In the genomic region with DNA sequence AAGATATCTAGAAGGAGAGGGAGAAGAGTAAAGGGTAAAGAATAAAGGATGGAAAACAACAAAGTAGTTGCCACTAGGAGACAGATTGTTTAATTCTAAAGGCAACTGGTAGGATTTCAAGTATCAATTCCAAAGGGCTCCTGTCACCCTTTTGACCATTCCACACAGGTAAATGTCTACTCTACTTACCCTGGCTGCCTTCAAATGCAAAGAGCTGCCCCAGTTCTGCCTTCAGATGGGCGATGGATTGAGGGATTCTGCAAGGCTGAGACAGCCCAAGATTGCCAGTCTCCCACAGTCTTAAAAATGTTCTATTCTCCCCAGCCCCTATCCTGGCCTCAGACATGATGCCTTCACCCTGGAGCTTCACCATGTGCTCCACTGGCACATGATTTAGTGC, we compare ENCODE assay signal across 29 cellular contexts. TPM values are rescaled to one million over a fixed set of nuclear protein-coding genes. Genes with fewer than 3 reads are reported as not detected.
"Had no signal": no experiment of that assay in that cellular context is flagged by ENCODE, and none has a peak within 500 bp of the region (broad histone marks: within the 10 kb centered on the region; RNA-seq: fewer than 3 reads in every experiment).

No MANE protein-coding gene starts in this region.

- H3K4me3 Mint-ChIP-seq: stimulated activated effector memory CD8-positive, alpha-beta T cell treated with anti-CD3 and anti-CD28 coated beads, Interleukin-12 subunit alpha, Interleukin-12 subunit beta, amount 100 ng/mL, for 72 hours; stimulated activated memory B cell treated with anti-CD40 and anti-IgM and Interleukin-4, amounts not matched to agents 10 μg/mL and 1 μg/mL and 100 μg/mL, for 72 hours; stimulated activated naive B cell treated with anti-CD40 and anti-IgM and Interleukin-4, amounts not matched to agents 10 μg/mL and 1 μg/mL and 100 μg/mL, for 72 hours; stimulated activated naive CD8-positive, alpha-beta T cell treated with anti-CD3 and anti-CD28 coated beads, Interleukin-15, amount 100 ng/mL, for 72 hours; stimulated activated naive CD8-positive, alpha-beta T cell treated with anti-CD3 and anti-CD28 coated beads, Interleukin-15, Interleukin-2, amounts not matched to agents 100 ng/mL and 50 ng/mL, for 24 hours; type B pancreatic cell had no signal

- DNase-seq: stimulated activated CD4-positive, alpha-beta T cell treated with anti-CD3 and anti-CD28 coated beads, Interleukin-2, amount 100 ng/mL, for 48 hours; stimulated activated CD4-positive, alpha-beta T cell treated with anti-CD3 and anti-CD28 coated beads, Interleukin-4, amount 100 ng/mL, for 1 hour; stimulated activated CD4-positive, alpha-beta T cell treated with anti-CD3 and anti-CD28 coated beads, Interleukin-4, amount 100 ng/mL, for 24 hours; stimulated activated CD4-positive, alpha-beta T cell treated with anti-CD3 and anti-CD28 coated beads, Interleukin-4, amount 100 ng/mL, for 4 hours; stimulated activated CD8-positive, alpha-beta memory T cell treated with anti-CD3 and anti-CD28 coated beads, Interleukin-4, amount 100 ng/mL, for 48 hours; stimulated activated naive B cell treated with anti-CD40 and anti-IgM and Interleukin-4, amounts not matched to agents 10 μg/mL and 1 μg/mL and 100 μg/mL, for 72 hours; stimulated activated naive CD4-positive, alpha-beta T cell; stimulated activated naive CD4-positive, alpha-beta T cell treated with Interleukin-2 at 50 U/mL for 16 hours; stimulated activated naive CD8-positive, alpha-beta T cell treated with anti-CD3 and anti-CD28 coated beads, Interleukin-15, amount 100 ng/mL, for 72 hours; stimulated activated naive CD8-positive, alpha-beta T cell treated with anti-CD3 and anti-CD28 coated beads, Interleukin-15, Interleukin-2, amounts not matched to agents 100 U/mL and 50 U/mL, for 24 hours; stomach; substantia nigra; testis; thyroid gland; tibial artery; transverse colon; trophoblast cell; upper lobe of left lung; upper lobe of right lung; uterus had no signal

- H3K27me3 Mint-ChIP-seq: stimulated activated naive CD8-positive, alpha-beta T cell treated with anti-CD3 and anti-CD28 coated beads, Interleukin-15, amount 100 ng/mL, for 72 hours; stimulated activated naive CD8-positive, alpha-beta T cell treated with anti-CD3 and anti-CD28 coated beads, Interleukin-15, Interleukin-2, amounts not matched to agents 100 ng/mL and 50 ng/mL, for 24 hours had no signal

- H3K27ac Mint-ChIP-seq: stimulated activated effector memory CD8-positive, alpha-beta T cell treated with anti-CD3 and anti-CD28 coated beads, Interleukin-12 subunit alpha, Interleukin-12 subunit beta, amount 100 ng/mL, for 72 hours; stimulated activated memory B cell treated with anti-CD40 and anti-IgM and Interleukin-4, amounts not matched to agents 10 μg/mL and 1 μg/mL and 100 μg/mL, for 72 hours; stimulated activated naive B cell treated with anti-CD40 and anti-IgM and Interleukin-4, amounts not matched to agents 10 μg/mL and 1 μg/mL and 100 μg/mL, for 72 hours; stimulated activated naive CD8-positive, alpha-beta T cell treated with anti-CD3 and anti-CD28 coated beads, Interleukin-15, amount 100 ng/mL, for 72 hours; stimulated activated naive CD8-positive, alpha-beta T cell treated with anti-CD3 and anti-CD28 coated beads, Interleukin-15, Interleukin-2, amounts not matched to agents 100 ng/mL and 50 ng/mL, for 24 hours; type B pancreatic cell had no signal

- H3K36me3 ChIP-seq: stomach, suprapubic skin, thoracic aorta, thyroid gland, tibial artery, tibial nerve, transverse colon, upper lobe of left lung, upper lobe of right lung, uterus, vagina had no signal

- H3K4me1 ChIP-seq: stomach, suprapubic skin, testis, thyroid gland, tibial artery, tibial nerve, transverse colon, upper lobe of left lung, upper lobe of right lung, uterus, vagina had no signal

- H3K4me1 Mint-ChIP-seq: stimulated activated effector memory CD8-positive, alpha-beta T cell treated with anti-CD3 and anti-CD28 coated beads, Interleukin-12 subunit alpha, Interleukin-12 subunit beta, amount 100 ng/mL, for 72 hours; stimulated activated memory B cell treated with anti-CD40 and anti-IgM and Interleukin-4, amounts not matched to agents 10 μg/mL and 1 μg/mL and 100 μg/mL, for 72 hours; stimulated activated naive B cell treated with anti-CD40 and anti-IgM and Interleukin-4, amounts not matched to agents 10 μg/mL and 1 μg/mL and 100 μg/mL, for 72 hours; stimulated activated naive CD8-positive, alpha-beta T cell treated with anti-CD3 and anti-CD28 coated beads, Interleukin-15, amount 100 ng/mL, for 72 hours had no signal

- H3K27ac ChIP-seq: stomach, suprapubic skin, testis, thoracic aorta, thyroid gland, tibial artery, tibial nerve, transverse colon, upper lobe of left lung, upper lobe of right lung, uterus, vagina had no signal

- H3K9me3 ChIP-seq: testis, thyroid gland, uterus, vagina had no signal

- H3K27me3 ChIP-seq: suprapubic skin, testis, thyroid gland, tibial nerve, transverse colon, upper lobe of left lung, upper lobe of right lung, uterus, vagina had no signal

- H3K4me3 ChIP-seq: stomach, suprapubic skin, testis, thoracic aorta, thyroid gland, tibial artery, tibial nerve, transverse colon, upper lobe of left lung, upper lobe of right lung, uterus, vagina had no signal

- H3K9me3 Mint-ChIP-seq: type B pancreatic cell had no signal

- H3K36me3 Mint-ChIP-seq: stimulated activated effector memory CD8-positive, alpha-beta T cell treated with anti-CD3 and anti-CD28 coated beads, Interleukin-12 subunit alpha, Interleukin-12 subunit beta, amount 100 ng/mL, for 72 hours; stimulated activated memory B cell treated with anti-CD40 and anti-IgM and Interleukin-4, amounts not matched to agents 10 μg/mL and 1 μg/mL and 100 μg/mL, for 72 hours; stimulated activated naive B cell treated with anti-CD40 and anti-IgM and Interleukin-4, amounts not matched to agents 10 μg/mL and 1 μg/mL and 100 μg/mL, for 72 hours; type B pancreatic cell had no signal

RNA-seq across cellular contexts. Expression of a gene that starts 11.4 kb away (rescaled TPM):
- polyA plus RNA-seq: stomach, urinary bladder had no signal

RNA-seq across cellular contexts. Expression of a gene that starts 30.2 kb away (rescaled TPM):
- polyA plus RNA-seq: urinary bladder had no signal

RNA-seq across cellular contexts. Expression of a gene that starts 48.2 kb away (rescaled TPM):
- polyA plus RNA-seq: urinary bladder had no signal
